1 cellular context compared by ENCODE assay signal in the genomic region with DNA sequence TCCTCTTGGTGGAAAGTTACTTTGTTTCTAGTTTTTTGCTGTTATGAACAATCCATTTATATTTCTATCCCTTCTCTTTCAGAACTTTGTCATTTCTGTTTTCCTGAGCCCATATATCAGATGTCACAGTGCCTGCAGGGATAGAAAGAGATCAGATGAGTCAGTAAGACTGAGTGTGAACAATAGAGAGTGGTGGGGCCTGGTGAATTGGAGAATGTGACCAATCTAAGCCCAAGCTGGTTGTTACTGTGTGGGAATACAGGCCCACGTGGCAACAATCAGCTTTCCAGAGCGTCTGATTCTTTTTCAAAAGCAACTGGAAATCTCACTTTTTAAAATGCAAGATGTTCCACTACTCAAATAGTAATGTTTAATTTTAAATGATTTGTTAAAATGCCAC.
TF ChIP-seq lines count a peak whose summit lies in the region.

No MANE protein-coding gene starts in this region.

TF ChIP-seq in GM12878, 131 proteins besides CTCF, POLR2A, EP300 and RAD21:
- TF ChIP-seq SUZ12 (IDR thresholded peaks at IDR 0.05; ENCODE audit: unreplicated experiment) (no peak), PAX8 (IDR thresholded peaks at IDR 0.05) (no peak), ZZZ3 (IDR thresholded peaks at IDR 0.05; ENCODE audit: control insufficient read depth, insufficient read length, low read depth) (no peak), BCL11A (IDR thresholded peaks at IDR 0.05; ENCODE audit: low read depth, low read length) (no peak), EGR1 (IDR thresholded peaks at IDR 0.05; ENCODE audit: borderline replicate concordance in 1 of 2, low read depth in 2 of 2, low read length in 2 of 2) (no peak), ZNF622 (IDR thresholded peaks at IDR 0.05) (no peak), PAX5 (IDR thresholded peaks at IDR 0.05; ENCODE audit: borderline replicate concordance, low read depth, low read length) (no peak)
- TF ChIP-seq, protein P1, sequence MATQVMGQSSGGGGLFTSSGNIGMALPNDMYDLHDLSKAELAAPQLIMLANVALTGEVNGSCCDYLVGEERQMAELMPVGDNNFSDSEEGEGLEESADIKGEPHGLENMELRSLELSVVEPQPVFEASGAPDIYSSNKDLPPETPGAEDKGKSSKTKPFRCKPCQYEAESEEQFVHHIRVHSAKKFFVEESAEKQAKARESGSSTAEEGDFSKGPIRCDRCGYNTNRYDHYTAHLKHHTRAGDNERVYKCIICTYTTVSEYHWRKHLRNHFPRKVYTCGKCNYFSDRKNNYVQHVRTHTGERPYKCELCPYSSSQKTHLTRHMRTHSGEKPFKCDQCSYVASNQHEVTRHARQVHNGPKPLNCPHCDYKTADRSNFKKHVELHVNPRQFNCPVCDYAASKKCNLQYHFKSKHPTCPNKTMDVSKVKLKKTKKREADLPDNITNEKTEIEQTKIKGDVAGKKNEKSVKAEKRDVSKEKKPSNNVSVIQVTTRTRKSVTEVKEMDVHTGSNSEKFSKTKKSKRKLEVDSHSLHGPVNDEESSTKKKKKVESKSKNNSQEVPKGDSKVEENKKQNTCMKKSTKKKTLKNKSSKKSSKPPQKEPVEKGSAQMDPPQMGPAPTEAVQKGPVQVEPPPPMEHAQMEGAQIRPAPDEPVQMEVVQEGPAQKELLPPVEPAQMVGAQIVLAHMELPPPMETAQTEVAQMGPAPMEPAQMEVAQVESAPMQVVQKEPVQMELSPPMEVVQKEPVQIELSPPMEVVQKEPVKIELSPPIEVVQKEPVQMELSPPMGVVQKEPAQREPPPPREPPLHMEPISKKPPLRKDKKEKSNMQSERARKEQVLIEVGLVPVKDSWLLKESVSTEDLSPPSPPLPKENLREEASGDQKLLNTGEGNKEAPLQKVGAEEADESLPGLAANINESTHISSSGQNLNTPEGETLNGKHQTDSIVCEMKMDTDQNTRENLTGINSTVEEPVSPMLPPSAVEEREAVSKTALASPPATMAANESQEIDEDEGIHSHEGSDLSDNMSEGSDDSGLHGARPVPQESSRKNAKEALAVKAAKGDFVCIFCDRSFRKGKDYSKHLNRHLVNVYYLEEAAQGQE (IDR thresholded peaks at IDR 0.05; ENCODE audit: low read depth, low read length): no peak
- TF ChIP-seq, protein P2, sequence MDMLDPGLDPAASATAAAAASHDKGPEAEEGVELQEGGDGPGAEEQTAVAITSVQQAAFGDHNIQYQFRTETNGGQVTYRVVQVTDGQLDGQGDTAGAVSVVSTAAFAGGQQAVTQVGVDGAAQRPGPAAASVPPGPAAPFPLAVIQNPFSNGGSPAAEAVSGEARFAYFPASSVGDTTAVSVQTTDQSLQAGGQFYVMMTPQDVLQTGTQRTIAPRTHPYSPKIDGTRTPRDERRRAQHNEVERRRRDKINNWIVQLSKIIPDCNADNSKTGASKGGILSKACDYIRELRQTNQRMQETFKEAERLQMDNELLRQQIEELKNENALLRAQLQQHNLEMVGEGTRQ (IDR thresholded peaks at IDR 0.05; ENCODE audit: borderline replicate concordance, low read depth, low read length): no peak
- TF ChIP-seq, protein P3, sequence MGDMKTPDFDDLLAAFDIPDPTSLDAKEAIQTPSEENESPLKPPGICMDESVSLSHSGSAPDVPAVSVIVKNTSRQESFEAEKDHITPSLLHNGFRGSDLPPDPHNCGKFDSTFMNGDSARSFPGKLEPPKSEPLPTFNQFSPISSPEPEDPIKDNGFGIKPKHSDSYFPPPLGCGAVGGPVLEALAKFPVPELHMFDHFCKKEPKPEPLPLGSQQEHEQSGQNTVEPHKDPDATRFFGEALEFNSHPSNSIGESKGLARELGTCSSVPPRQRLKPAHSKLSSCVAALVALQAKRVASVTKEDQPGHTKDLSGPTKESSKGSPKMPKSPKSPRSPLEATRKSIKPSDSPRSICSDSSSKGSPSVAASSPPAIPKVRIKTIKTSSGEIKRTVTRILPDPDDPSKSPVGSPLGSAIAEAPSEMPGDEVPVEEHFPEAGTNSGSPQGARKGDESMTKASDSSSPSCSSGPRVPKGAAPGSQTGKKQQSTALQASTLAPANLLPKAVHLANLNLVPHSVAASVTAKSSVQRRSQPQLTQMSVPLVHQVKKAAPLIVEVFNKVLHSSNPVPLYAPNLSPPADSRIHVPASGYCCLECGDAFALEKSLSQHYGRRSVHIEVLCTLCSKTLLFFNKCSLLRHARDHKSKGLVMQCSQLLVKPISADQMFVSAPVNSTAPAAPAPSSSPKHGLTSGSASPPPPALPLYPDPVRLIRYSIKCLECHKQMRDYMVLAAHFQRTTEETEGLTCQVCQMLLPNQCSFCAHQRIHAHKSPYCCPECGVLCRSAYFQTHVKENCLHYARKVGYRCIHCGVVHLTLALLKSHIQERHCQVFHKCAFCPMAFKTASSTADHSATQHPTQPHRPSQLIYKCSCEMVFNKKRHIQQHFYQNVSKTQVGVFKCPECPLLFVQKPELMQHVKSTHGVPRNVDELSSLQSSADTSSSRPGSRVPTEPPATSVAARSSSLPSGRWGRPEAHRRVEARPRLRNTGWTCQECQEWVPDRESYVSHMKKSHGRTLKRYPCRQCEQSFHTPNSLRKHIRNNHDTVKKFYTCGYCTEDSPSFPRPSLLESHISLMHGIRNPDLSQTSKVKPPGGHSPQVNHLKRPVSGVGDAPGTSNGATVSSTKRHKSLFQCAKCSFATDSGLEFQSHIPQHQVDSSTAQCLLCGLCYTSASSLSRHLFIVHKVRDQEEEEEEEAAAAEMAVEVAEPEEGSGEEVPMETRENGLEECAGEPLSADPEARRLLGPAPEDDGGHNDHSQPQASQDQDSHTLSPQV (IDR thresholded peaks at IDR 0.05): no peak
- TF ChIP-seq, protein P4, sequence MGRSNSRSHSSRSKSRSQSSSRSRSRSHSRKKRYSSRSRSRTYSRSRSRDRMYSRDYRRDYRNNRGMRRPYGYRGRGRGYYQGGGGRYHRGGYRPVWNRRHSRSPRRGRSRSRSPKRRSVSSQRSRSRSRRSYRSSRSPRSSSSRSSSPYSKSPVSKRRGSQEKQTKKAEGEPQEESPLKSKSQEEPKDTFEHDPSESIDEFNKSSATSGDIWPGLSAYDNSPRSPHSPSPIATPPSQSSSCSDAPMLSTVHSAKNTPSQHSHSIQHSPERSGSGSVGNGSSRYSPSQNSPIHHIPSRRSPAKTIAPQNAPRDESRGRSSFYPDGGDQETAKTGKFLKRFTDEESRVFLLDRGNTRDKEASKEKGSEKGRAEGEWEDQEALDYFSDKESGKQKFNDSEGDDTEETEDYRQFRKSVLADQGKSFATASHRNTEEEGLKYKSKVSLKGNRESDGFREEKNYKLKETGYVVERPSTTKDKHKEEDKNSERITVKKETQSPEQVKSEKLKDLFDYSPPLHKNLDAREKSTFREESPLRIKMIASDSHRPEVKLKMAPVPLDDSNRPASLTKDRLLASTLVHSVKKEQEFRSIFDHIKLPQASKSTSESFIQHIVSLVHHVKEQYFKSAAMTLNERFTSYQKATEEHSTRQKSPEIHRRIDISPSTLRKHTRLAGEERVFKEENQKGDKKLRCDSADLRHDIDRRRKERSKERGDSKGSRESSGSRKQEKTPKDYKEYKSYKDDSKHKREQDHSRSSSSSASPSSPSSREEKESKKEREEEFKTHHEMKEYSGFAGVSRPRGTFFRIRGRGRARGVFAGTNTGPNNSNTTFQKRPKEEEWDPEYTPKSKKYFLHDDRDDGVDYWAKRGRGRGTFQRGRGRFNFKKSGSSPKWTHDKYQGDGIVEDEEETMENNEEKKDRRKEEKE (IDR thresholded peaks at IDR 0.05): no peak
